Comparison of ENCODE assay signal across 11 cellular contexts in genomic region chr6:6131492-6132109, GRCh38.
A peak's percentile ranks its signal among the peaks of the same experiment; 100 is the strongest.
DNase-seq lines count a peak whose midpoint lies in the region; ATAC-seq and TF ChIP-seq lines count a peak whose summit lies in the region.
"Had no signal": no experiment of that assay in that cellular context is flagged by ENCODE, and none has a peak within 500 bp of the region (broad histone marks: within the 10 kb centered on the region; RNA-seq: fewer than 3 reads in every experiment).

No MANE protein-coding gene starts in this region.

- in situ Hi-C loops in brain microvascular endothelial cell (cut with HindIII; ENCODE audit: low pct_ligation_motif_present, low sequenced_read_pairs) = no loop called here

- H3K27me3 Mint-ChIP-seq in nephron (ENCODE audit: low read depth) = no peaks in the 10 kb centered on the region
- H3K27me3 Mint-ChIP-seq: activated naive CD8-positive, alpha-beta T cell had no signal

- no peaks in the 10 kb centered on the region for H3K27me3 ChIP-seq in HL-60 (ENCODE audit: insufficient read depth, poor library complexity, severe bottlenecking)
- no peaks in the 10 kb centered on the region for H3K27me3 ChIP-seq in brain microvascular endothelial cell (replicated peaks)
- H3K27me3 ChIP-seq: neutrophil had no signal

- H3K4me1 Mint-ChIP-seq in nephron = no peaks in the 10 kb centered on the region

- no peak overlapping the region for H3K27ac Mint-ChIP-seq in nephron
- H3K27ac Mint-ChIP-seq: activated naive CD8-positive, alpha-beta T cell had no signal

- no peaks in the 10 kb centered on the region for H3K36me3 Mint-ChIP-seq in nephron (ENCODE audit: low read depth)
- H3K36me3 Mint-ChIP-seq: activated naive CD8-positive, alpha-beta T cell had no signal

- H3K36me3 ChIP-seq in brain microvascular endothelial cell (replicated peaks) = no peaks in the 10 kb centered on the region
- H3K36me3 ChIP-seq: neutrophil had no signal

- no peak for ATAC-seq in HG03025 (IDR thresholded peaks at IDR 0.05; ENCODE audit: low FRiP score, unreplicated experiment)

- DNase-seq in NCI-H526 (lab: John Stamatoyannopoulos, UW) (peak; percentile 3 to 49), NCI-H526 treated with DMSO at 0.1 percent for 48 hours (lab: John Stamatoyannopoulos, UW) (no peak), HL-60 (ENCODE audit: low read depth in 1 of 2, low spot score in 1 of 2) (peak; percentile 4), brain microvascular endothelial cell (no peak), T1000 (lab: John Stamatoyannopoulos, UW) (no peak)
- DNase-seq in activated CD8-positive, alpha-beta memory T cell treated with anti-CD3 and anti-CD28 coated beads, Interleukin-2, amount 50 U/mL, for 48 hours = no peak
- DNase-seq: NCI-H1105 had no signal

- H3K9me3 Mint-ChIP-seq in nephron = no peaks in the 10 kb centered on the region

- H3K27ac ChIP-seq in HL-60 (replicated peaks) = no peak overlapping the region
- no peak overlapping the region for H3K27ac ChIP-seq in brain microvascular endothelial cell
- H3K27ac ChIP-seq: neutrophil had no signal

- no peak overlapping the region for H3K4me3 ChIP-seq in HL-60 (replicated peaks; ENCODE audit: insufficient read depth, low read length)
- no peak overlapping the region for H3K4me3 ChIP-seq in brain microvascular endothelial cell (ENCODE audit: low read depth, low read length)

- no peak overlapping the region for H3K4me3 Mint-ChIP-seq in nephron
- H3K4me3 Mint-ChIP-seq: activated naive CD8-positive, alpha-beta T cell had no signal

- TF ChIP-seq CTCF in HL-60 (IDR thresholded peaks at IDR 0.05; ENCODE audit: insufficient read depth, low read length) (peak; percentile 1), brain microvascular endothelial cell (IDR thresholded peaks at IDR 0.05; ENCODE audit: low read depth, low read length, missing control alignments) (peak; percentile 38), nephron (IDR thresholded peaks at IDR 0.05; ENCODE audit: unreplicated experiment in 3 of 3) (peak in 2 of 3 experiments; percentile 6 to 42)

Comparison
In these comparisons a context has a peak if more than half of its experiments do, and no peak if none do; other contexts are left out.
1. DNase-seq: peak in NCI-H526 (2 of 2) and HL-60 (2 of 2); none in NCI-H526 treated with DMSO at 0.1 percent for 48 hours (single experiment), brain microvascular endothelial cell (single experiment), activated CD8-positive, alpha-beta memory T cell treated with anti-CD3 and anti-CD28 coated beads, Interleukin-2, amount 50 U/mL, for 48 hours (single experiment) and T1000 (single experiment).
2. Peak in every context shown above with its lines, with median percentiles within 50 percentile points of each other: CTCF ChIP-seq.